Comparison of ENCODE assay signal across 29 cellular contexts in genomic region chr17:78064708-78065107, GRCh38.
"Had no signal": no experiment of that assay in that cellular context is flagged by ENCODE, and none has a peak within 500 bp of the region (broad histone marks: within the 10 kb centered on the region; RNA-seq: fewer than 3 reads in every experiment).

No MANE protein-coding gene starts in this region.

- H3K4me3 ChIP-seq: left lung, lower lobe of right lung, pancreas, prostate gland, skin epidermis, suprapubic skin, thoracic aorta, tibial artery, upper lobe of right lung had no signal

- H3K27me3 Mint-ChIP-seq: naive thymus-derived CD8-positive, alpha-beta T cell; stimulated activated memory B cell treated with anti-CD40 and anti-IgM and Interleukin-4, amounts not matched to agents 10 μg/mL and 1 μg/mL and 100 μg/mL, for 72 hours had no signal

- DNase-seq: hippocampal formation; immature natural killer cell; kidney; left colon; left lung; lower lobe of right lung; mammary epithelial cell; mesenchymal stem cell; naive thymus-derived CD8-positive, alpha-beta T cell; nucleus accumbens; pancreas; posterior cingulate gyrus; retina; right cardiac atrium; stimulated activated CD4-positive, alpha-beta T cell treated with anti-CD3 and anti-CD28 coated beads, Interleukin-12 subunit alpha, Interleukin-12 subunit beta, amount 100 ng/mL, for 4 hours; stimulated activated CD4-positive, alpha-beta T cell treated with anti-CD3 and anti-CD28 coated beads, Interleukin-15, amount 100 ng/mL, for 24 hours; stimulated activated CD4-positive, alpha-beta T cell treated with anti-CD3 and anti-CD28 coated beads, Interleukin-4, amount 100 ng/mL, for 24 hours; stimulated activated naive CD4-positive, alpha-beta T cell treated with Interleukin-2 at 50 U/mL for 16 hours; tibial artery; trophoblast cell; upper lobe of right lung had no signal

- H3K4me3 Mint-ChIP-seq: immature natural killer cell; naive thymus-derived CD8-positive, alpha-beta T cell; nephron; neural crest cell; stimulated activated memory B cell treated with anti-CD40 and anti-IgM and Interleukin-4, amounts not matched to agents 10 μg/mL and 1 μg/mL and 100 μg/mL, for 72 hours had no signal

- H3K9me3 Mint-ChIP-seq: immature natural killer cell; naive thymus-derived CD8-positive, alpha-beta T cell; nephron; neural crest cell; stimulated activated memory B cell treated with anti-CD40 and anti-IgM and Interleukin-4, amounts not matched to agents 10 μg/mL and 1 μg/mL and 100 μg/mL, for 72 hours had no signal

- H3K27ac Mint-ChIP-seq: nephron; stimulated activated memory B cell treated with anti-CD40 and anti-IgM and Interleukin-4, amounts not matched to agents 10 μg/mL and 1 μg/mL and 100 μg/mL, for 72 hours had no signal

- H3K27ac ChIP-seq: left lung, lower lobe of right lung, pancreas, prostate gland, skin epidermis, suprapubic skin, thoracic aorta, tibial artery, upper lobe of right lung had no signal

- H3K9me3 ChIP-seq: left lung, lower lobe of right lung, pancreas, prostate gland, suprapubic skin, thoracic aorta, tibial artery, upper lobe of right lung had no signal

- ATAC-seq: left colon; left lung; lower lobe of right lung; naive thymus-derived CD8-positive, alpha-beta T cell; pancreas; right cardiac atrium; sciatic nerve; stimulated activated memory B cell treated with anti-CD40 and anti-IgM and Interleukin-4, amounts not matched to agents 10 μg/mL and 1 μg/mL and 100 μg/mL, for 72 hours; upper lobe of right lung had no signal

- H3K36me3 ChIP-seq: prostate gland had no signal

- H3K4me1 Mint-ChIP-seq: neural crest cell had no signal

- H3K4me1 ChIP-seq: left lung, lower lobe of right lung, pancreas, prostate gland, suprapubic skin, upper lobe of right lung had no signal
